In genomic region chr9:107481035-107481434, GRCh38 we compare ENCODE assay signal across 12 cellular contexts. TPM values are rescaled to one million over a fixed set of nuclear protein-coding genes. Genes with fewer than 3 reads are reported as not detected.
A peak's percentile ranks its signal among the peaks of the same experiment; 100 is the strongest.
DNase-seq lines count a peak whose midpoint lies in the region; ATAC-seq, FAIRE-seq and TF ChIP-seq lines count a peak whose summit lies in the region.
"Had no signal": no experiment of that assay in that cellular context is flagged by ENCODE, and none has a peak within 500 bp of the region (broad histone marks: within the 10 kb centered on the region; RNA-seq: fewer than 3 reads in every experiment).

No MANE protein-coding gene starts in this region.

- no peak overlapping the region for H2AFZ ChIP-seq in neural progenitor cell (replicated peaks)

- H3K36me3 Mint-ChIP-seq in CD14-positive monocyte = peaks cover 12 to 22% of the 10 kb centered on the region in 2 donors
- no peaks in the 10 kb centered on the region for H3K36me3 Mint-ChIP-seq in neural progenitor cell
- H3K36me3 Mint-ChIP-seq: activated naive CD8-positive, alpha-beta T cell treated with anti-CD3 and anti-CD28 coated beads for 36 hours had no signal

- H4K20me1 ChIP-seq in neural progenitor cell (ENCODE audit: low read depth) = no peaks in the 10 kb centered on the region

- FAIRE-seq in colon (lab: Jason Lieb, UNC) (peak; percentile 58), H54 (lab: Jason Lieb, UNC) (no peak)

- TF ChIP-seq CTCF in CD14-positive monocyte (IDR thresholded peaks at IDR 0.05) = peak; percentile 50
- peak; percentile 4 for TF ChIP-seq CTCF in neural progenitor cell (IDR thresholded peaks at IDR 0.05)

- H3K4me1 Mint-ChIP-seq in CD14-positive monocyte (peaks cover 48% of the 10 kb centered on the region), neural progenitor cell (no peaks in the 10 kb centered on the region)
- H3K4me1 Mint-ChIP-seq: activated naive CD8-positive, alpha-beta T cell treated with anti-CD3 and anti-CD28 coated beads for 36 hours had no signal

- no peaks in the 10 kb centered on the region for H3K79me2 ChIP-seq in neural progenitor cell (ENCODE audit: low read depth)

- ATAC-seq in GM18517 (IDR thresholded peaks at IDR 0.05; ENCODE audit: unreplicated experiment) (no peak), HG02973 (IDR thresholded peaks at IDR 0.05; ENCODE audit: unreplicated experiment) (no peak)

- H3K27ac ChIP-seq in neural progenitor cell = no peak overlapping the region

- H3K36me3 ChIP-seq in neural progenitor cell = no peaks in the 10 kb centered on the region

- no peak for TF ChIP-seq POLR2A in H54 (IDR thresholded peaks at IDR 0.05; ENCODE audit: low read depth, low read length)

- DNase-seq in CD14-positive monocyte (ENCODE audit: low spot score) (no peak), M059J (ENCODE audit: low read depth) (peak; percentile 16), neural progenitor cell (ENCODE audit: low spot score) (no peak), H54 (ENCODE audit: insufficient read length, low spot score) (no peak), superior temporal gyrus (ENCODE audit: extremely low spot score) (no peak)
- DNase-seq: activated CD4-positive, alpha-beta T cell treated with anti-CD3 and anti-CD28 coated beads, Interleukin-2, amount 50 U/mL, for 4 hours; activated naive CD8-positive, alpha-beta T cell treated with anti-CD3 and anti-CD28 coated beads for 36 hours; DND-41; NCI-H146 had no signal

- peaks cover 6% of the 10 kb centered on the region for H3K27me3 ChIP-seq in neural progenitor cell

- H3K4me3 Mint-ChIP-seq in CD14-positive monocyte (peak overlapping the region; percentile 62 to 83), neural progenitor cell (no peak overlapping the region)
- H3K4me3 Mint-ChIP-seq: activated naive CD8-positive, alpha-beta T cell treated with anti-CD3 and anti-CD28 coated beads for 36 hours had no signal

- H3K27me3 Mint-ChIP-seq in CD14-positive monocyte (ENCODE audit: low read depth in 3 of 3) (peaks cover 0 to 3% (median 0%) of the 10 kb centered on the region in 3 donors), neural progenitor cell (ENCODE audit: insufficient read depth, low read depth) (peaks cover 10% of the 10 kb centered on the region)

- H3K9me3 ChIP-seq in neural progenitor cell (ENCODE audit: low read depth) = no peaks in the 10 kb centered on the region

- H3K9me3 Mint-ChIP-seq in CD14-positive monocyte (no peaks in the 10 kb centered on the region), neural progenitor cell (no peaks in the 10 kb centered on the region)
- H3K9me3 Mint-ChIP-seq: activated naive CD8-positive, alpha-beta T cell treated with anti-CD3 and anti-CD28 coated beads for 36 hours had no signal

- no peak overlapping the region for H3K4me3 ChIP-seq in neural progenitor cell

- no peaks in the 10 kb centered on the region for H3F3A ChIP-seq in neural progenitor cell (ENCODE audit: low read depth)

- no peak overlapping the region for H3K4me2 ChIP-seq in neural progenitor cell

- intact Hi-C loops in CD14-positive monocyte (cut with micrococcal nuclease) = loop anchor here in 1 of 2 donors (10.0 kb wide), 1 partner anchor 394 kb away; no protein-coding TSS in a partner anchor

- H3K4me1 ChIP-seq in neural progenitor cell = no peaks in the 10 kb centered on the region

- H3K27ac Mint-ChIP-seq in CD14-positive monocyte (peak overlapping the region; percentile 86 to 96 (median 92)), neural progenitor cell (no peak overlapping the region)
- H3K27ac Mint-ChIP-seq: activated naive CD8-positive, alpha-beta T cell treated with anti-CD3 and anti-CD28 coated beads for 36 hours had no signal

- no peak overlapping the region for H3K9ac ChIP-seq in neural progenitor cell

RNA-seq across cellular contexts. Expression of gene KLF4, which starts 8.5 kb away (rescaled TPM):
- 10 to 100 TPM; 36.6 to 37.2 TPM for polyA plus RNA-seq in CD14-positive monocyte
- total RNA-seq in M059J (2014; rRNA removed; shearing (Covaris generic)) = 0.98 and 3.8 TPM in 2 replicates
- total RNA-seq in neural progenitor cell (ENCODE audit: low replicate concordance) = 0.51 and 2.1 TPM in 2 replicates
